8 cellular contexts compared by ENCODE assay signal in genomic region chr17:79836952-79837887, GRCh38. TPM values are rescaled to one million over a fixed set of nuclear protein-coding genes. Genes with fewer than 3 reads are reported as not detected.
DNase-seq lines count a peak whose midpoint lies in the region; ATAC-seq and TF ChIP-seq lines count a peak whose summit lies in the region.

No MANE protein-coding gene starts in this region.

- WGBS in gastroesophageal sphincter (ENCODE audit: low coverage in 1 of 2), 2 donors, result 20% methylated on average over 3 of the region's 41 CpGs; no CpG with 5 or more reads in 1 of the 2 donors

- H3K9ac ChIP-seq in parathyroid adenoma, result no peak overlapping the region

- peak overlapping the region; percentile 100 for H3K4me2 ChIP-seq in parathyroid adenoma (ENCODE audit: low read length)

- H3K4me1 ChIP-seq in A673 (ENCODE audit: insufficient read depth, low read length, poor library complexity, severe bottlenecking), result peaks cover 66% of the 10 kb centered on the region
- H3K4me1 ChIP-seq in gastroesophageal sphincter, result peaks cover 3 to 76% (median 36%) of the 10 kb centered on the region in 3 donors
- peaks cover 10% of the 10 kb centered on the region for H3K4me1 ChIP-seq in parathyroid adenoma

- no peak overlapping the region for H2AFZ ChIP-seq in parathyroid adenoma

- TF ChIP-seq EP300 in gastroesophageal sphincter (IDR thresholded peaks at IDR 0.05), result no peak

- peaks cover 6% of the 10 kb centered on the region for H3K27me3 Mint-ChIP-seq in activated T-cell treated with anti-CD3 and anti-CD28 coated beads, Interleukin-2, amount 50 U/mL, for 72 hours (ENCODE audit: low read depth)

- TF ChIP-seq CTCF in A673 (conservative IDR thresholded peaks at IDR 0.05; ENCODE audit: low read depth, low read length), result no peak
- peak; percentile 18 for TF ChIP-seq CTCF in GM12873 (IDR thresholded peaks at IDR 0.05; ENCODE audit: insufficient read depth, low read depth, low read length, missing control alignments)
- peak in 2 of 4 experiments; percentile 34 to 40 for TF ChIP-seq CTCF in gastroesophageal sphincter (IDR thresholded peaks at IDR 0.05)
- TF ChIP-seq CTCF in parathyroid adenoma (IDR thresholded peaks at IDR 0.05), result peak; percentile 44

- H3K9me3 ChIP-seq in A673 (ENCODE audit: low read depth, low read length, poor library complexity, severe bottlenecking), result no peaks in the 10 kb centered on the region
- H3K9me3 ChIP-seq in gastroesophageal sphincter, result peaks cover 0 to 16% (median 0%) of the 10 kb centered on the region in 3 donors
- no peaks in the 10 kb centered on the region for H3K9me3 ChIP-seq in parathyroid adenoma (ENCODE audit: control insufficient read depth, low read length)

- peaks cover 5 to 16% of the 10 kb centered on the region in 2 donors for H3K36me3 Mint-ChIP-seq in activated T-cell treated with anti-CD3 and anti-CD28 coated beads, Interleukin-2, amount 50 U/mL, for 72 hours (ENCODE audit: insufficient read depth in 2 of 2)

- H3K79me2 ChIP-seq in parathyroid adenoma, result peaks cover 23% of the 10 kb centered on the region

- H3K4me3 ChIP-seq in A673 (ENCODE audit: low read depth, low read length, poor library complexity, severe bottlenecking) (peak overlapping the region; percentile 59), gastroesophageal sphincter (peak overlapping the region; percentile 72 to 84), parathyroid adenoma (ENCODE audit: low read depth, low read length) (peak overlapping the region; percentile 81)

- POLR2A ChIA-PET in A673 (lab: Charles Lee; ENCODE audit: low non-redundant PET), result interaction anchor here (0.6 to 0.7 kb wide), 3 partner anchors 13 to 112 kb away, joined by 3 to 4 read pairs (median 4); no protein-coding TSS in a partner anchor

- TF ChIP-seq POLR2A in gastroesophageal sphincter (IDR thresholded peaks at IDR 0.05), result no peak

- peak; percentile 10 to 17 for ATAC-seq in activated T-cell treated with anti-CD3 and anti-CD28 coated beads, Interleukin-2, amount 50 U/mL, for 72 hours (replicated peaks in 1 of 2)
- ATAC-seq in gastroesophageal sphincter, result peak; percentile 32
- no peak for ATAC-seq in activated CD4-positive, CD25-positive, alpha-beta regulatory T cell treated with anti-CD3 and anti-CD28 coated beads, Interleukin-2, amount 50 U/mL, for 24 hours

- intact Hi-C loops in A673 (cut with micrococcal nuclease; ENCODE audit: unreplicated experiment), result loop anchor here (5.0 to 10.0 kb wide), 2 partner anchors 45 to 92 kb away; no protein-coding TSS in a partner anchor

- peaks cover 35% of the 10 kb centered on the region for H3K4me1 Mint-ChIP-seq in activated T-cell treated with anti-CD3 and anti-CD28 coated beads, Interleukin-2, amount 50 U/mL, for 72 hours (ENCODE audit: low read depth)

- peak overlapping the region; percentile 95 for H3K4me3 Mint-ChIP-seq in activated T-cell treated with anti-CD3 and anti-CD28 coated beads, Interleukin-2, amount 50 U/mL, for 72 hours

- H3K27me3 ChIP-seq in A673 (replicated peaks; ENCODE audit: insufficient read depth, low read depth, low read length, poor library complexity) (peaks cover 24% of the 10 kb centered on the region), gastroesophageal sphincter (peaks cover 27% of the 10 kb centered on the region), parathyroid adenoma (ENCODE audit: control insufficient read depth, insufficient read depth, low read length) (peaks cover 3% of the 10 kb centered on the region)

- CTCF ChIA-PET in A673 (lab: Charles Lee), result interaction anchor here (0.5 to 2.0 kb wide), 7 partner anchors 29 to 180 kb away, joined by 3 to 8 read pairs (median 5); partner anchors contain the start of gene CBX8

- DNase-seq in A673 (ENCODE audit: low spot score) (peak; percentile 88), NAMALWA (ENCODE audit: low spot score) (peak; percentile 95), foreskin melanocyte (no peak)
- peak; percentile 67 to 71 for DNase-seq in activated T-cell treated with anti-CD3 and anti-CD28 coated beads, Interleukin-2, amount 50 U/mL, for 72 hours

- no TSS peak for BruUV-seq in A673 (replicated peaks; lab: Mats Ljungman, UMichigan)

- H3K27ac Mint-ChIP-seq in activated T-cell treated with anti-CD3 and anti-CD28 coated beads, Interleukin-2, amount 50 U/mL, for 72 hours, result no peak overlapping the region

- no peaks in the 10 kb centered on the region for H3K9me3 Mint-ChIP-seq in activated T-cell treated with anti-CD3 and anti-CD28 coated beads, Interleukin-2, amount 50 U/mL, for 72 hours

- H3K27ac ChIP-seq in A673 (ENCODE audit: low read depth, low read length, poor library complexity, severe bottlenecking) (peak overlapping the region; percentile 87), gastroesophageal sphincter (peak overlapping the region in 3 of 4 donors; percentile 9 to 98 (median 98)), parathyroid adenoma (peak overlapping the region; percentile 95)

- H3K36me3 ChIP-seq in A673 (ENCODE audit: insufficient read depth, low read length, poor library complexity, severe bottlenecking) (peaks cover 23% of the 10 kb centered on the region), gastroesophageal sphincter (peaks cover 0 to 28% of the 10 kb centered on the region in 2 donors), parathyroid adenoma (ENCODE audit: control insufficient read depth, insufficient read depth, low read length) (no peaks in the 10 kb centered on the region)

RNA-seq across cellular contexts. Expression of gene CBX4, which starts 2.0 kb away (rescaled TPM):
- total RNA-seq in A673 (2021) (42.6 and 45.5 TPM in 2 replicates), gastroesophageal sphincter (10 to 100 TPM in 2 of 4 donors, 1 to 10 TPM in 2; 6.7 to 11.5 (median 10.0) TPM)
- 10 to 100 TPM; 38.3 to 45.8 TPM for total RNA-seq in activated T-cell treated with anti-CD3 and anti-CD28 coated beads, Interleukin-2, amount 50 U/mL, for 72 hours

RNA-seq across cellular contexts. Expression of gene CBX8, which starts 40.3 kb away (rescaled TPM):
- total RNA-seq in A673 (2021), result 24.5 and 27.0 TPM in 2 replicates
- total RNA-seq in activated T-cell treated with anti-CD3 and anti-CD28 coated beads, Interleukin-2, amount 50 U/mL, for 72 hours, result 1 to 10 TPM; 6.0 to 7.2 TPM
- total RNA-seq in gastroesophageal sphincter, result 10 to 100 TPM in 1 of 4 donors, 1 to 10 TPM in 2, under 1 TPM in 1; 0.40 to 10.6 (median 3.9) TPM

RNA-seq across cellular contexts. Expression of gene CBX2, which starts 59.3 kb away (rescaled TPM):
- total RNA-seq in A673 (2021) (59.5 and 66.4 TPM in 2 replicates), gastroesophageal sphincter (1 to 10 TPM in 3 of 4 donors, under 1 TPM in 1; 0.81 to 2.5 (median 2.0) TPM)
- 1 to 10 TPM; 2.4 to 5.6 TPM for total RNA-seq in activated T-cell treated with anti-CD3 and anti-CD28 coated beads, Interleukin-2, amount 50 U/mL, for 72 hours

Comparison
In these comparisons a context has a peak if more than half of its experiments do, and no peak if none do; other contexts are left out.
1. ATAC-seq: peak in activated T-cell treated with anti-CD3 and anti-CD28 coated beads, Interleukin-2, amount 50 U/mL, for 72 hours (2 of 2) and gastroesophageal sphincter (single experiment); none in activated CD4-positive, CD25-positive, alpha-beta regulatory T cell treated with anti-CD3 and anti-CD28 coated beads, Interleukin-2, amount 50 U/mL, for 24 hours (0 of 2).
2. Peak in every context shown above with its lines, with median percentiles within 50 percentile points of each other: H3K27ac ChIP-seq and H3K4me3 ChIP-seq.